Comparison of ENCODE assay signal across 3 cellular contexts in the genomic region with DNA sequence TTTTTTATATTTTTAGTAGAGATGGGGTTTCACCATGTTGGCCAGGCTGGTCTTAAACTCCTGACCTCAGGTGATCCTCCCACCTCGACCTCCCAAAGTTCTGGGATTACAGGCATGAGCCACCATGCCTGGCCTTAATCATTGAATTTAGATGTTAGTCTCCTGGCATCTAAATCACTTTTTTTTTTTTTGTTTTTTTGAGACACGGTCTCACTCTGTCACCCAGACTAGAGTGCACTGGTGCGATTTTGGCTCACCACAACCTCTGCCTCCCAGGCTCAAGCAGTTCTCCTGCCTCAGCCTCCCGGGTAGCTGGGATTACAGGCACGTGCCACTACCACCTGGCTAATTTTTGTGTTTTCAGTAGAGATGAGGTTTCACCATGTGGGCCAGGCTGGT. TPM values are rescaled to one million over a fixed set of nuclear protein-coding genes. Genes with fewer than 3 reads are reported as not detected.
DNase-seq lines count a peak whose midpoint lies in the region; ATAC-seq, FAIRE-seq and TF ChIP-seq lines count a peak whose summit lies in the region.
"Not testable (repeated sequence)": the region's sequence is repeated elsewhere in the genome, so short reads cannot be mapped to it uniquely, and the experiment has no call there.

No MANE protein-coding gene starts in this region.

- H3K27ac Mint-ChIP-seq in T-helper 17 cell (peak overlapping the region; percentile 9), astrocyte (ENCODE audit: unreplicated experiment) (peak overlapping the region; percentile 34)

- not testable (repeated sequence) for H3K4me3 ChIP-seq in astrocyte (ENCODE audit: insufficient read depth, low read depth, low read length)

- TF ChIP-seq CTCF in astrocyte (IDR thresholded peaks at IDR 0.05; ENCODE audit: insufficient read depth, low read depth, low read length), result not testable (repeated sequence)

- H3K9ac ChIP-seq in astrocyte (ENCODE audit: low read length), result not testable (repeated sequence)

- H3K36me3 Mint-ChIP-seq in T-helper 17 cell (ENCODE audit: low read depth); astrocyte (ENCODE audit: low read depth, unreplicated experiment): not testable (repeated sequence)

- DNase-seq in SK-N-DZ (ENCODE audit: low spot score), result peak; percentile 91
- not testable (repeated sequence) for DNase-seq in T-helper 17 cell; astrocyte (ENCODE audit: low read depth)

- not testable (repeated sequence) for H4K20me1 ChIP-seq in astrocyte (ENCODE audit: insufficient read depth, low read length)

- H3K36me3 ChIP-seq in astrocyte (ENCODE audit: insufficient read depth, low read length), result peaks cover 60% of the 10 kb centered on the region

- H3K9me3 Mint-ChIP-seq in astrocyte (ENCODE audit: unreplicated experiment), result not testable (repeated sequence)

- not testable (repeated sequence) for H2AFZ ChIP-seq in astrocyte (ENCODE audit: low read depth, low read length)

- H3K27me3 ChIP-seq in astrocyte (ENCODE audit: insufficient read depth, low read length), result not testable (repeated sequence)

- not testable (repeated sequence) for ATAC-seq in T-helper 17 cell

- not testable (repeated sequence) for H3K4me3 Mint-ChIP-seq in T-helper 17 cell; astrocyte (ENCODE audit: unreplicated experiment)

- H3K9me3 ChIP-seq in T-helper 17 cell (ENCODE audit: control insufficient read depth, low read length, poor library complexity, severe bottlenecking); astrocyte (ENCODE audit: insufficient read depth, low read depth, low read length): not testable (repeated sequence)

- FAIRE-seq in astrocyte (lab: Jason Lieb, UNC), result not testable (repeated sequence)

- not testable (repeated sequence) for H3K4me1 ChIP-seq in astrocyte (ENCODE audit: insufficient read depth, low read length)

- not testable (repeated sequence) for H3K27me3 Mint-ChIP-seq in T-helper 17 cell; astrocyte (ENCODE audit: low read depth, unreplicated experiment)

- H3K27ac ChIP-seq in astrocyte (ENCODE audit: low read depth, low read length), result not testable (repeated sequence)

- H3K4me1 Mint-ChIP-seq in T-helper 17 cell; astrocyte (ENCODE audit: low read depth, unreplicated experiment): not testable (repeated sequence)

- H3K79me2 ChIP-seq in astrocyte (ENCODE audit: insufficient read depth, low read length), result not testable (repeated sequence)

- not testable (repeated sequence) for H3K4me2 ChIP-seq in astrocyte (ENCODE audit: low read length)

RNA-seq across cellular contexts. Expression of a gene that starts 29.8 kb away (rescaled TPM):
- polyA plus RNA-seq in SK-N-DZ (2014; cell fraction: cytosol; rRNA removed), result 5,002 and 5,638 TPM in 2 replicates
- 4,616 and 5,818 TPM in 2 replicates for polyA plus RNA-seq in SK-N-DZ (2014; cell fraction: nucleus; rRNA removed)
- total RNA-seq in T-helper 17 cell (10 to 100 TPM; 27.6 to 35.0 TPM), astrocyte (140 and 146 TPM in 2 replicates)
